ENCODE assay signal across 1 cellular context in the genomic region with DNA sequence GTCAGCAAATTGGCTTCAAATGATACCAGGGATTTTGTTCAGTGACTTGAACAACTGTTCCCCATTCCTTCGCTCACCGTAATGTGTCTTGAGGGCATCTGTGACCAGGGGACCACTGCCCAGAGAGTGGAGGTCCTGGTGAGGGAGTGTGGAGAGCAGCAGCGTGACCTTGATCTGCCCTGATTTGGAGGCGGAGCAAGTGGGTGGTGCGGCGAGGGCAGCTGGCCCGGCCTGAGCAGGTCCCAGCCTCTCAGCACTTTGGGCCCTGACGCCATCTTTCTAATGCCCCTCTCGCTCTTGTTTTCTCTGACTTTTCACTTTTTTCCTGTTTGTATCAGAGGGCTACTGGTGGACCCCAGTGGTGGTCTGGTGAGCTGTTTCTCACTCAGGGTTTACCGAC.
TF ChIP-seq lines count a peak whose summit lies in the region.

No MANE protein-coding gene starts in this region.

TF ChIP-seq in H1, 55 proteins besides CTCF, POLR2A, EP300 and RAD21:
- TF ChIP-seq CBX8 (IDR thresholded peaks at IDR 0.05; ENCODE audit: borderline replicate concordance, low read depth, low read length) = no peak
- TF ChIP-seq NRF1 (IDR thresholded peaks at IDR 0.05; ENCODE audit: low read depth, low read length) = no peak
- no peak for TF ChIP-seq RFX5 (IDR thresholded peaks at IDR 0.05; ENCODE audit: borderline replicate concordance, low read depth, low read length)
- TF ChIP-seq RBBP5 (IDR thresholded peaks at IDR 0.05; ENCODE audit: borderline replicate concordance, low read depth, low read length) = no peak
- TF ChIP-seq FOSL1 (IDR thresholded peaks at IDR 0.05; ENCODE audit: insufficient read depth, low read depth, low read length) = no peak
- TF ChIP-seq GTF2F1 (IDR thresholded peaks at IDR 0.05; ENCODE audit: borderline replicate concordance, low read depth, low read length) = no peak
- no peak for TF ChIP-seq E2F6 (IDR thresholded peaks at IDR 0.05)
- TF ChIP-seq GABPA (IDR thresholded peaks at IDR 0.05; ENCODE audit: borderline replicate concordance, insufficient read depth, low read length) = no peak
- no peak for TF ChIP-seq CREB1 (IDR thresholded peaks at IDR 0.05)
- no peak for TF ChIP-seq KDM5A (IDR thresholded peaks at IDR 0.05; ENCODE audit: low read length)
- TF ChIP-seq, protein P1, sequence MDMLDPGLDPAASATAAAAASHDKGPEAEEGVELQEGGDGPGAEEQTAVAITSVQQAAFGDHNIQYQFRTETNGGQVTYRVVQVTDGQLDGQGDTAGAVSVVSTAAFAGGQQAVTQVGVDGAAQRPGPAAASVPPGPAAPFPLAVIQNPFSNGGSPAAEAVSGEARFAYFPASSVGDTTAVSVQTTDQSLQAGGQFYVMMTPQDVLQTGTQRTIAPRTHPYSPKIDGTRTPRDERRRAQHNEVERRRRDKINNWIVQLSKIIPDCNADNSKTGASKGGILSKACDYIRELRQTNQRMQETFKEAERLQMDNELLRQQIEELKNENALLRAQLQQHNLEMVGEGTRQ (IDR thresholded peaks at IDR 0.05; ENCODE audit: low read length) = no peak
- TF ChIP-seq SP2 (IDR thresholded peaks at IDR 0.05; ENCODE audit: low read length) = no peak
- TF ChIP-seq MAX (IDR thresholded peaks at IDR 0.05) = no peak
- TF ChIP-seq KDM4A (IDR thresholded peaks at IDR 0.05; ENCODE audit: low read depth, low read length, severe bottlenecking) = no peak
- TF ChIP-seq EGR1 (IDR thresholded peaks at IDR 0.05; ENCODE audit: borderline replicate concordance, low read depth, low read length) = no peak
- no peak for TF ChIP-seq YY1 (IDR thresholded peaks at IDR 0.05; ENCODE audit: low read depth, low read length)
- no peak for TF ChIP-seq BCL11A (IDR thresholded peaks at IDR 0.05; ENCODE audit: low read depth in 2 of 2, low read length in 2 of 2)
- TF ChIP-seq CHD7 (IDR thresholded peaks at IDR 0.05; ENCODE audit: insufficient replicate concordance, low read length) = no peak
